In the genomic region with DNA sequence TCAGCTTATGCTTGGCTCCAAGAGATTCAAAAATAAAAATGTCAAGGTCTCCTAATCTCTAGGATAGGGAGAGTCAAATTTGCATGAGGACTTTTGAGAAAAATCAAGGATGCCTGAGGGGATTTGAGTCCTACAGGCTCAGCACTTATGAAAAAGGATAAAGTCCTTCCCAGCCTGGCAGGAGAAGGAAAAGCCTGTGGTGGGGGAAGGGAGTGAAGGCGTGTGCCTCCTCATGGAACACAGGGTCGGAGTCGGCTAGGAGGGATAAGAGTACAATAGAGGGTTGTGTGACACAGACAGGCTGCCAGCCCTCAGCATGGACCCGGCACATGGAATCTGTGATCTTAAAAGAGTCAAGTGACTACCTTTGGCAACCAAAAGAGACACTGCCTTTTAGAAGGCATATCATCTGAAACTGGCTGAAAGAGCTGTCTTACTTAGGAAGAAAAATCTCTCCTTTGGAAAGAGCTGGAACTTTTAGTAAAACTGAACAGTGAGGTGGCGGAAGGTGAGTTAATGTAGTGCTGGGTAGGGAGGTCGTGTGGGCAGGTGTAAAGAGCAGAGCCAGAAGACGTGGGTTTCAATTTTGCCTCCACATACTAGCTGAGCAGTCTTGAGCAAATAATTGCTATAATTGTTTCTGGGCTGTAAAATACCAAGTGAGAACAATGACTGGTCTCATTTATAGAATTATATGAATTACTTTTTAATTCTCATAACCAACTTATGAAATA, we compare ENCODE assay signal across 16 cellular contexts. TPM values are rescaled to one million over a fixed set of nuclear protein-coding genes. Genes with fewer than 3 reads are reported as not detected.
A peak's percentile ranks its signal among the peaks of the same experiment; 100 is the strongest.
DNase-seq lines count a peak whose midpoint lies in the region; ATAC-seq, FAIRE-seq and TF ChIP-seq lines count a peak whose summit lies in the region.
"Had no signal": no experiment of that assay in that cellular context is flagged by ENCODE, and none has a peak within 500 bp of the region (broad histone marks: within the 10 kb centered on the region; RNA-seq: fewer than 3 reads in every experiment).

No MANE protein-coding gene starts in this region.

- H3K36me3 Mint-ChIP-seq in GM23338 (ENCODE audit: low read depth) = no peaks in the 10 kb centered on the region
- H3K36me3 Mint-ChIP-seq: activated naive CD4-positive, alpha-beta T cell treated with anti-CD3 and anti-CD28 coated beads, Interleukin-2, amount 50 U/mL, for 24 hours; CD4-positive, alpha-beta memory T cell; naive thymus-derived CD8-positive, alpha-beta T cell had no signal

- H3K4me1 ChIP-seq in GM23338 (ENCODE audit: insufficient read depth) (peaks cover 12% of the 10 kb centered on the region; the same call in 1 of the 2 replicates), Panc1 (ENCODE audit: control insufficient read depth, insufficient read depth, low read length) (peaks cover 12% of the 10 kb centered on the region), endothelial cell of umbilical vein (ENCODE audit: control insufficient read depth, extremely low read depth, insufficient read depth, low read length) (peaks cover 11% of the 10 kb centered on the region), neuron (ENCODE audit: insufficient read depth, low read length) (peaks cover 14% of the 10 kb centered on the region)
- H3K4me1 ChIP-seq: colonic mucosa had no signal

- dilution Hi-C loops in endothelial cell of umbilical vein (cut with MboI; ENCODE audit: extremely low pct_ligation_motif_present, low sequenced_read_pairs) = no loop called here

- no peak overlapping the region for H3K9ac ChIP-seq in endothelial cell of umbilical vein (replicated peaks; ENCODE audit: extremely low read depth, insufficient read depth, low read length)
- H3K9ac ChIP-seq: KMS-11 had no signal

- TF ChIP-seq CTCF in GM23338 (conservative IDR thresholded peaks at IDR 0.05; ENCODE audit: low read depth in 2 of 2) = no peak
- no peak for TF ChIP-seq CTCF in Panc1 (IDR thresholded peaks at IDR 0.05)
- TF ChIP-seq CTCF in endothelial cell of umbilical vein (IDR thresholded peaks at IDR 0.05; ENCODE audit: extremely low read depth in 1 of 2, insufficient read depth in 1 of 2, low read depth in 1 of 2, low read length in 2 of 2) = no peak

- H3K9me2 ChIP-seq in GM23338 (ENCODE audit: insufficient read depth) = no peaks in the 10 kb centered on the region

- H3K79me2 ChIP-seq in GM23338 (replicated peaks; ENCODE audit: insufficient read depth) = no peaks in the 10 kb centered on the region
- no peaks in the 10 kb centered on the region for H3K79me2 ChIP-seq in endothelial cell of umbilical vein (ENCODE audit: control insufficient read depth, insufficient read depth, low read length)

- no TSS peak for BruUV-seq in Panc1 (replicated peaks; lab: Mats Ljungman, UMichigan)
- BruUV-seq in endothelial cell of umbilical vein (replicated peaks; lab: Mats Ljungman, UMichigan) = no TSS peak

- in situ Hi-C loops in Panc1 (cut with HindIII; ENCODE audit: low pct_unique_long_range_greater_than_20kb, low sequenced_read_pairs) = no loop called here

- no peaks in the 10 kb centered on the region for H3K9me1 ChIP-seq in endothelial cell of umbilical vein (replicated peaks; ENCODE audit: control insufficient read depth, extremely low read depth, insufficient read depth, low read length)

- CTCF ChIA-PET in Panc1 (lab: Charles Lee) (no interaction called here), endothelial cell of umbilical vein (lab: Charles Lee) (interaction anchor here (1.6 kb wide), 1 partner anchor 12 kb away, joined by 5 read pairs; no protein-coding TSS in a partner anchor)

- FAIRE-seq in endothelial cell of umbilical vein (lab: Jason Lieb, UNC) = no peak

- no peak overlapping the region for H3K27ac Mint-ChIP-seq in GM23338
- H3K27ac Mint-ChIP-seq: activated naive CD4-positive, alpha-beta T cell treated with anti-CD3 and anti-CD28 coated beads, Interleukin-2, amount 50 U/mL, for 24 hours; CD4-positive, alpha-beta memory T cell; naive thymus-derived CD8-positive, alpha-beta T cell had no signal

- H3F3A ChIP-seq in GM23338 (replicated peaks; ENCODE audit: low read depth) = no peaks in the 10 kb centered on the region

- no peak overlapping the region for H3K4me3 ChIP-seq in GM23338
- H3K4me3 ChIP-seq in Panc1 (ENCODE audit: low read depth in 2 of 2, low read length in 2 of 2) = no peak overlapping the region
- no peak overlapping the region for H3K4me3 ChIP-seq in endothelial cell of umbilical vein (replicated peaks in 1 of 3; ENCODE audit: insufficient read depth in 1 of 3, low read depth in 1 of 3, low read length in 3 of 3)
- H3K4me3 ChIP-seq in neuron (ENCODE audit: low read length) = no peak overlapping the region
- H3K4me3 ChIP-seq: colonic mucosa had no signal

- H3K9me3 Mint-ChIP-seq in GM23338 = peaks cover 3% of the 10 kb centered on the region; the same call in 1 of the 3 replicates
- H3K9me3 Mint-ChIP-seq: activated naive CD4-positive, alpha-beta T cell treated with anti-CD3 and anti-CD28 coated beads, Interleukin-2, amount 50 U/mL, for 24 hours; CD4-positive, alpha-beta memory T cell; naive thymus-derived CD8-positive, alpha-beta T cell had no signal

- peaks cover 1% of the 10 kb centered on the region for H3K27me3 Mint-ChIP-seq in GM23338 (ENCODE audit: insufficient read depth, low read depth, poor library complexity)
- H3K27me3 Mint-ChIP-seq: activated naive CD4-positive, alpha-beta T cell treated with anti-CD3 and anti-CD28 coated beads, Interleukin-2, amount 50 U/mL, for 24 hours; CD4-positive, alpha-beta memory T cell had no signal

- peak overlapping the region; percentile 64; the same call in 1 of the 2 replicates for H2AFZ ChIP-seq in GM23338
- H2AFZ ChIP-seq in endothelial cell of umbilical vein (ENCODE audit: low read depth, low read length) = peak overlapping the region; percentile 0
- H2AFZ ChIP-seq in neuron (ENCODE audit: low read depth, low read length) = peak overlapping the region; percentile 42

- ATAC-seq in GM23338 = peak; percentile 82
- ATAC-seq in Panc1 = peak; percentile 39; the same call in 1 of the 2 replicates
- ATAC-seq in GM18519 (IDR thresholded peaks at IDR 0.05; ENCODE audit: low FRiP score, unreplicated experiment) = no peak
- ATAC-seq: naive thymus-derived CD8-positive, alpha-beta T cell; PC-3 had no signal

- H3K4me2 ChIP-seq in GM23338 (no peak overlapping the region), endothelial cell of umbilical vein (ENCODE audit: insufficient read depth, low read length) (no peak overlapping the region)
- H3K4me2 ChIP-seq: KMS-11 had no signal

- H3K4me3 Mint-ChIP-seq in GM23338 = no peak overlapping the region
- H3K4me3 Mint-ChIP-seq: activated naive CD4-positive, alpha-beta T cell treated with anti-CD3 and anti-CD28 coated beads, Interleukin-2, amount 50 U/mL, for 24 hours; CD4-positive, alpha-beta memory T cell; naive thymus-derived CD8-positive, alpha-beta T cell had no signal

- H3K27me3 ChIP-seq in GM23338 (ENCODE audit: insufficient read depth) (no peaks in the 10 kb centered on the region), Panc1 (ENCODE audit: control insufficient read depth, insufficient read depth, low read length) (no peaks in the 10 kb centered on the region), endothelial cell of umbilical vein (ENCODE audit: control insufficient read depth in 2 of 2, insufficient read depth in 2 of 2, low read length in 2 of 2) (no peaks in the 10 kb centered on the region), neuron (ENCODE audit: insufficient read depth, low read length) (no peaks in the 10 kb centered on the region)
- H3K27me3 ChIP-seq: colonic mucosa had no signal

- intact Hi-C loops in Panc1 (cut with micrococcal nuclease; ENCODE audit: unreplicated experiment) (no loop called here), endothelial cell of umbilical vein (cut with micrococcal nuclease) (no loop called here)

- H3K4me1 Mint-ChIP-seq in GM23338 = peaks cover 10% of the 10 kb centered on the region
- H3K4me1 Mint-ChIP-seq: naive thymus-derived CD8-positive, alpha-beta T cell had no signal

- no peaks in the 10 kb centered on the region for H3K36me3 ChIP-seq in GM23338 (ENCODE audit: insufficient read depth)
- H3K36me3 ChIP-seq in Panc1 (ENCODE audit: control insufficient read depth, insufficient read depth, low read length) = no peaks in the 10 kb centered on the region
- H3K36me3 ChIP-seq in endothelial cell of umbilical vein (ENCODE audit: control insufficient read depth in 2 of 2, extremely low read depth in 1 of 2, insufficient read depth in 2 of 2, low read length in 2 of 2) = no peaks in the 10 kb centered on the region
- no peaks in the 10 kb centered on the region for H3K36me3 ChIP-seq in neuron (ENCODE audit: insufficient read depth, low read length)
- H3K36me3 ChIP-seq: colonic mucosa had no signal

- H4K20me1 ChIP-seq in GM23338 (replicated peaks; ENCODE audit: insufficient read depth) (no peaks in the 10 kb centered on the region), endothelial cell of umbilical vein (replicated peaks; ENCODE audit: control insufficient read depth, extremely low read depth, insufficient read depth, low read length) (no peaks in the 10 kb centered on the region)

- DNase-seq in GM23338 (ENCODE audit: low spot score) (peak; percentile 25), Panc1 (ENCODE audit: low read depth, low spot score) (no peak), endothelial cell of umbilical vein (ENCODE audit: low read depth, low spot score) (peak; percentile 17), NCI-H2196 (lab: John Stamatoyannopoulos, UW; ENCODE audit: unreplicated experiment) (no peak), NCI-H2107 (lab: John Stamatoyannopoulos, UW) (no peak), DMS153 (lab: John Stamatoyannopoulos, UW) (no peak)
- DNase-seq: CD4-positive, alpha-beta memory T cell; colonic mucosa; naive thymus-derived CD8-positive, alpha-beta T cell; NCI-H2081; PC-3; T1000 had no signal

- H3K9me3 ChIP-seq in Panc1 (ENCODE audit: control insufficient read depth, insufficient read depth, low read depth, low read length) (no peaks in the 10 kb centered on the region), endothelial cell of umbilical vein (replicated peaks; ENCODE audit: control insufficient read depth, insufficient read depth, low read length) (no peaks in the 10 kb centered on the region), neuron (ENCODE audit: low read length) (peaks cover 2% of the 10 kb centered on the region)
- H3K9me3 ChIP-seq: colonic mucosa had no signal

- POLR2A ChIA-PET in Panc1 (lab: Charles Lee) = interaction anchor here (0.8 kb wide), 1 partner anchor 8 kb away, joined by 4 read pairs; no protein-coding TSS in a partner anchor
- POLR2A ChIA-PET in endothelial cell of umbilical vein (lab: Charles Lee) = no interaction called here

- no peak for TF ChIP-seq POLR2A in endothelial cell of umbilical vein (IDR thresholded peaks at IDR 0.05; ENCODE audit: low read depth, low read length)

- H3K27ac ChIP-seq in GM23338 (ENCODE audit: low read depth) (no peak overlapping the region), Panc1 (ENCODE audit: low read length) (peak overlapping the region; percentile 23), endothelial cell of umbilical vein (ENCODE audit: insufficient read depth, low read depth, low read length) (no peak overlapping the region)
- H3K27ac ChIP-seq: colonic mucosa, KMS-11 had no signal

RNA-seq across cellular contexts. Expression of a gene that starts 58.8 kb away (rescaled TPM):
- total RNA-seq in GM23338 (2014; rRNA removed; shearing (Covaris generic)) = 43.2 and 45.2 TPM in 2 replicates
- polyA plus RNA-seq in GM23338 (2016; fragmentation: Nextera tagmentation; extraction: Ambion mirVana) (153 and 226 TPM in 2 replicates), endothelial cell of umbilical vein (33.3 and 47.9 TPM in 2 replicates)
- total RNA-seq in Panc1 (2021; ENCODE audit: unreplicated experiment) (200 TPM), endothelial cell of umbilical vein (239 and 280 TPM in 2 replicates)
- 109 TPM for polyA plus RNA-seq in Panc1 (2012; ENCODE audit: insufficient read length)
- polyA plus RNA-seq in endothelial cell of umbilical vein (2011; cell fraction: cytosol; rRNA removed) = 79.1 and 82.2 TPM in 2 replicates
- 117 and 139 TPM in 2 replicates for polyA plus RNA-seq in endothelial cell of umbilical vein (2011; cell fraction: nucleus; rRNA removed)
- polyA plus RNA-seq in endothelial cell of umbilical vein (2012) = 142 and 171 TPM in 2 replicates
- polyA minus RNA-seq in endothelial cell of umbilical vein = 112 and 147 TPM in 2 replicates
- polyA minus RNA-seq in endothelial cell of umbilical vein (2011; cell fraction: cytosol; rRNA and poly(A)+ RNA removed) = 67.5 TPM
- polyA minus RNA-seq in endothelial cell of umbilical vein (2011; cell fraction: nucleus; rRNA and poly(A)+ RNA removed) = 82.8 and 95.4 TPM in 2 replicates

Comparison
In these comparisons a context has a peak if more than half of its experiments do, and no peak if none do; other contexts are left out.
1. DNase-seq: peak in GM23338 (single experiment) and endothelial cell of umbilical vein (single experiment); none in Panc1 (single experiment), NCI-H2196 (single experiment), NCI-H2107 (single experiment) and DMS153 (single experiment).
2. H2AFZ ChIP-seq: peak in every context shown above with its lines; median percentile 64 in GM23338; 42 in neuron; 0 in endothelial cell of umbilical vein.